In the genomic region with DNA sequence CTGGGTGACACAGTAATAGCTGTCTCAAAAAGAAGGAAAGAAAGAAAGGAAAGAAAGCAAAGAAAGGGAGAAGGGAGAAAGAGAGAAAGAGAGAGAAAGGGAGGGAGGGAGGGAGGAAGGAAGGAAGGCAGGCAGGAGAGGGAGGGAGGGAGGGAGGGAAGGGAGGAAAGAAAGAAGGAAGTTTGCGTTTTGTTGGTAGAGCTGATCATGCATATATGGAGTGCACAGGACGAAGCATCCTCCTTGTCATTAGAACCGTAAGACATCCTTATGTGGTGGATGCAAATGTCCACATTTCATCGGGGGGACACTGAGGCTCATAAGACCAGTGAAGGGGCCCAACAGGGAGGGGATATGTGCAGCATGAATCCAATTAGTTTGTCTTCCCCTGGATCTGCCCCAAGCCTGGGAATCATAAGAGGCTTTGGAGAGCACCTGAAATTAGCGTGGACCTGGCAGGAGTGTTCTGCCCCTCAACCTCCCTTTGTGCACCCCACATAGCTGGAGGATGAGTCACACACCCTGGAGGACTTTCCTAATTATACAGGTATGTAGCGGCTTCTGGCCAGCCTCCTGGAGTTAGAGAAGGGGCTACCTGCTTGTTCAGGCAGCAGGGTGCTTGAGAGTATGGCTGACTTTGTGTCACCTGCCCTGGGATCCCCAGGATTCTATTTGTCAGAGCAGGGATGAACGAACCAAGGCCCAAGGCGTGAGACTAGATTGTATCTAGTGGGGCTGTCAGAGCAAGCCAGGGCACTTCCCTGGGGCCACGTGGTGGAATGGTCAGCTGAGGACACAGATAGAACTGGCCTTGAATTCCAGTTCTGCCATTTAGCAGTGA, we compare ENCODE assay signal across 2 cellular contexts.
TF ChIP-seq lines count a peak whose summit lies in the region.

No MANE protein-coding gene starts in this region.

TF ChIP-seq in HCT116, 20 proteins besides CTCF, POLR2A, EP300 and RAD21:
- TF ChIP-seq FOSL1 (IDR thresholded peaks at IDR 0.05; ENCODE audit: low read depth) = peak; percentile 21; the same call in 1 of the 2 replicates
- TF ChIP-seq YY1 (IDR thresholded peaks at IDR 0.05; ENCODE audit: extremely low read depth, insufficient replicate concordance, low read depth, low read length) = no peak
- TF ChIP-seq JUND (IDR thresholded peaks at IDR 0.05) = 0 out of 2 replicates have a peak, but pooled peaks have one; percentile 22
- TF ChIP-seq ATF3 (IDR thresholded peaks at IDR 0.05) = no peak
- TF ChIP-seq ZBTB33 (IDR thresholded peaks at IDR 0.05; ENCODE audit: extremely low read depth, insufficient replicate concordance, low read length) = no peak
- TF ChIP-seq ELF1 (IDR thresholded peaks at IDR 0.05; ENCODE audit: borderline replicate concordance, low read depth) = no peak
- TF ChIP-seq EZH2 (IDR thresholded peaks at IDR 0.05) = no peak
- TF ChIP-seq, protein P1, sequence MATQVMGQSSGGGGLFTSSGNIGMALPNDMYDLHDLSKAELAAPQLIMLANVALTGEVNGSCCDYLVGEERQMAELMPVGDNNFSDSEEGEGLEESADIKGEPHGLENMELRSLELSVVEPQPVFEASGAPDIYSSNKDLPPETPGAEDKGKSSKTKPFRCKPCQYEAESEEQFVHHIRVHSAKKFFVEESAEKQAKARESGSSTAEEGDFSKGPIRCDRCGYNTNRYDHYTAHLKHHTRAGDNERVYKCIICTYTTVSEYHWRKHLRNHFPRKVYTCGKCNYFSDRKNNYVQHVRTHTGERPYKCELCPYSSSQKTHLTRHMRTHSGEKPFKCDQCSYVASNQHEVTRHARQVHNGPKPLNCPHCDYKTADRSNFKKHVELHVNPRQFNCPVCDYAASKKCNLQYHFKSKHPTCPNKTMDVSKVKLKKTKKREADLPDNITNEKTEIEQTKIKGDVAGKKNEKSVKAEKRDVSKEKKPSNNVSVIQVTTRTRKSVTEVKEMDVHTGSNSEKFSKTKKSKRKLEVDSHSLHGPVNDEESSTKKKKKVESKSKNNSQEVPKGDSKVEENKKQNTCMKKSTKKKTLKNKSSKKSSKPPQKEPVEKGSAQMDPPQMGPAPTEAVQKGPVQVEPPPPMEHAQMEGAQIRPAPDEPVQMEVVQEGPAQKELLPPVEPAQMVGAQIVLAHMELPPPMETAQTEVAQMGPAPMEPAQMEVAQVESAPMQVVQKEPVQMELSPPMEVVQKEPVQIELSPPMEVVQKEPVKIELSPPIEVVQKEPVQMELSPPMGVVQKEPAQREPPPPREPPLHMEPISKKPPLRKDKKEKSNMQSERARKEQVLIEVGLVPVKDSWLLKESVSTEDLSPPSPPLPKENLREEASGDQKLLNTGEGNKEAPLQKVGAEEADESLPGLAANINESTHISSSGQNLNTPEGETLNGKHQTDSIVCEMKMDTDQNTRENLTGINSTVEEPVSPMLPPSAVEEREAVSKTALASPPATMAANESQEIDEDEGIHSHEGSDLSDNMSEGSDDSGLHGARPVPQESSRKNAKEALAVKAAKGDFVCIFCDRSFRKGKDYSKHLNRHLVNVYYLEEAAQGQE (IDR thresholded peaks at IDR 0.05; ENCODE audit: low read depth) = no peak

TF ChIP-seq in K562, 482 proteins besides CTCF, POLR2A, EP300 and RAD21 (continues in another document):
- TF ChIP-seq ZNF780A (CRISPR knock-in tag; IDR thresholded peaks at IDR 0.05) (no peak), ZNF134 (CRISPR knock-in tag; conservative IDR thresholded peaks at IDR 0.05) (no peak), TFAM (CRISPR knock-in tag; conservative IDR thresholded peaks at IDR 0.05) (no peak), USF2 (CRISPR knock-in tag; IDR thresholded peaks at IDR 0.05) (peak; percentile 56), ZBTB1 (CRISPR knock-in tag; IDR thresholded peaks at IDR 0.05; ENCODE audit: borderline replicate concordance, low read depth) (no peak), SETDB1 (IDR thresholded peaks at IDR 0.05; ENCODE audit: low read length) (no peak), SFPQ (IDR thresholded peaks at IDR 0.05; ENCODE audit: low read depth, low read length) (no peak), ILF3 (IDR thresholded peaks at IDR 0.05; ENCODE audit: borderline replicate concordance) (no peak), CBFB (CRISPR knock-in tag; IDR thresholded peaks at IDR 0.05) (no peak), HOMEZ (CRISPR knock-in tag; IDR thresholded peaks at IDR 0.05) (no peak), L3MBTL2 (IDR thresholded peaks at IDR 0.05) (peak; percentile 78), MNT (conservative IDR thresholded peaks at IDR 0.05) (peak; percentile 66 to 74; a peak in 3 of 4 replicates), ZNF324 (CRISPR knock-in tag; IDR thresholded peaks at IDR 0.05) (peak; percentile 53; the same call in 1 of the 2 replicates), MAFK (IDR thresholded peaks at IDR 0.05; ENCODE audit: low read length) (no peak), NR1H2 (CRISPR knock-in tag; IDR thresholded peaks at IDR 0.05) (no peak), IRF2 (CRISPR knock-in tag; IDR thresholded peaks at IDR 0.05) (no peak), FOSL1 (tag; conservative IDR thresholded peaks at IDR 0.05) (peak; percentile 70), MEIS2 (IDR thresholded peaks at IDR 0.05; ENCODE audit: partially characterized antibody) (no peak), JUND (IDR thresholded peaks at IDR 0.05; ENCODE audit: borderline replicate concordance, low read depth, low read length) (peak; percentile 41; the same call in 1 of the 2 replicates), JUND (tag; IDR thresholded peaks at IDR 0.05; ENCODE audit: borderline replicate concordance, low read depth, low read length) (peak; percentile 34; the same call in 1 of the 3 replicates), DIDO1 (tag; IDR thresholded peaks at IDR 0.05; ENCODE audit: low read depth) (0 out of 2 replicates have a peak, but pooled peaks have one; percentile 21), ATF3 (IDR thresholded peaks at IDR 0.05) (peak; percentile 56; the same call in 1 of the 2 replicates), ATF3 (CRISPR knock-in tag; conservative IDR thresholded peaks at IDR 0.05) (no peak), ZNF23 (CRISPR knock-in tag; IDR thresholded peaks at IDR 0.05) (no peak), CC2D1A (IDR thresholded peaks at IDR 0.05) (no peak), TEAD1 (CRISPR knock-in tag; IDR thresholded peaks at IDR 0.05) (peak in 1 of 2 experiments; percentile 32; a peak in 1 of 4 replicates), PKNOX1 (IDR thresholded peaks at IDR 0.05) (no peak), RAD51 (IDR thresholded peaks at IDR 0.05; ENCODE audit: borderline replicate concordance, low read depth) (peak; percentile 69)
- TF ChIP-seq, protein P2, sequence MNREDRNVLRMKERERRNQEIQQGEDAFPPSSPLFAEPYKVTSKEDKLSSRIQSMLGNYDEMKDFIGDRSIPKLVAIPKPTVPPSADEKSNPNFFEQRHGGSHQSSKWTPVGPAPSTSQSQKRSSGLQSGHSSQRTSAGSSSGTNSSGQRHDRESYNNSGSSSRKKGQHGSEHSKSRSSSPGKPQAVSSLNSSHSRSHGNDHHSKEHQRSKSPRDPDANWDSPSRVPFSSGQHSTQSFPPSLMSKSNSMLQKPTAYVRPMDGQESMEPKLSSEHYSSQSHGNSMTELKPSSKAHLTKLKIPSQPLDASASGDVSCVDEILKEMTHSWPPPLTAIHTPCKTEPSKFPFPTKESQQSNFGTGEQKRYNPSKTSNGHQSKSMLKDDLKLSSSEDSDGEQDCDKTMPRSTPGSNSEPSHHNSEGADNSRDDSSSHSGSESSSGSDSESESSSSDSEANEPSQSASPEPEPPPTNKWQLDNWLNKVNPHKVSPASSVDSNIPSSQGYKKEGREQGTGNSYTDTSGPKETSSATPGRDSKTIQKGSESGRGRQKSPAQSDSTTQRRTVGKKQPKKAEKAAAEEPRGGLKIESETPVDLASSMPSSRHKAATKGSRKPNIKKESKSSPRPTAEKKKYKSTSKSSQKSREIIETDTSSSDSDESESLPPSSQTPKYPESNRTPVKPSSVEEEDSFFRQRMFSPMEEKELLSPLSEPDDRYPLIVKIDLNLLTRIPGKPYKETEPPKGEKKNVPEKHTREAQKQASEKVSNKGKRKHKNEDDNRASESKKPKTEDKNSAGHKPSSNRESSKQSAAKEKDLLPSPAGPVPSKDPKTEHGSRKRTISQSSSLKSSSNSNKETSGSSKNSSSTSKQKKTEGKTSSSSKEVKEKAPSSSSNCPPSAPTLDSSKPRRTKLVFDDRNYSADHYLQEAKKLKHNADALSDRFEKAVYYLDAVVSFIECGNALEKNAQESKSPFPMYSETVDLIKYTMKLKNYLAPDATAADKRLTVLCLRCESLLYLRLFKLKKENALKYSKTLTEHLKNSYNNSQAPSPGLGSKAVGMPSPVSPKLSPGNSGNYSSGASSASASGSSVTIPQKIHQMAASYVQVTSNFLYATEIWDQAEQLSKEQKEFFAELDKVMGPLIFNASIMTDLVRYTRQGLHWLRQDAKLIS (CRISPR knock-in tag; IDR thresholded peaks at IDR 0.05) = no peak
- TF ChIP-seq, protein P3, sequence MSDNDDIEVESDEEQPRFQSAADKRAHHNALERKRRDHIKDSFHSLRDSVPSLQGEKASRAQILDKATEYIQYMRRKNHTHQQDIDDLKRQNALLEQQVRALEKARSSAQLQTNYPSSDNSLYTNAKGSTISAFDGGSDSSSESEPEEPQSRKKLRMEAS (CRISPR knock-in tag; IDR thresholded peaks at IDR 0.05) = peak; percentile 61
- TF ChIP-seq, protein P4, sequence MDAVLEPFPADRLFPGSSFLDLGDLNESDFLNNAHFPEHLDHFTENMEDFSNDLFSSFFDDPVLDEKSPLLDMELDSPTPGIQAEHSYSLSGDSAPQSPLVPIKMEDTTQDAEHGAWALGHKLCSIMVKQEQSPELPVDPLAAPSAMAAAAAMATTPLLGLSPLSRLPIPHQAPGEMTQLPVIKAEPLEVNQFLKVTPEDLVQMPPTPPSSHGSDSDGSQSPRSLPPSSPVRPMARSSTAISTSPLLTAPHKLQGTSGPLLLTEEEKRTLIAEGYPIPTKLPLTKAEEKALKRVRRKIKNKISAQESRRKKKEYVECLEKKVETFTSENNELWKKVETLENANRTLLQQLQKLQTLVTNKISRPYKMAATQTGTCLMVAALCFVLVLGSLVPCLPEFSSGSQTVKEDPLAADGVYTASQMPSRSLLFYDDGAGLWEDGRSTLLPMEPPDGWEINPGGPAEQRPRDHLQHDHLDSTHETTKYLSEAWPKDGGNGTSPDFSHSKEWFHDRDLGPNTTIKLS (IDR thresholded peaks at IDR 0.05; ENCODE audit: borderline replicate concordance, low read depth) = no peak
